In the genomic region with DNA sequence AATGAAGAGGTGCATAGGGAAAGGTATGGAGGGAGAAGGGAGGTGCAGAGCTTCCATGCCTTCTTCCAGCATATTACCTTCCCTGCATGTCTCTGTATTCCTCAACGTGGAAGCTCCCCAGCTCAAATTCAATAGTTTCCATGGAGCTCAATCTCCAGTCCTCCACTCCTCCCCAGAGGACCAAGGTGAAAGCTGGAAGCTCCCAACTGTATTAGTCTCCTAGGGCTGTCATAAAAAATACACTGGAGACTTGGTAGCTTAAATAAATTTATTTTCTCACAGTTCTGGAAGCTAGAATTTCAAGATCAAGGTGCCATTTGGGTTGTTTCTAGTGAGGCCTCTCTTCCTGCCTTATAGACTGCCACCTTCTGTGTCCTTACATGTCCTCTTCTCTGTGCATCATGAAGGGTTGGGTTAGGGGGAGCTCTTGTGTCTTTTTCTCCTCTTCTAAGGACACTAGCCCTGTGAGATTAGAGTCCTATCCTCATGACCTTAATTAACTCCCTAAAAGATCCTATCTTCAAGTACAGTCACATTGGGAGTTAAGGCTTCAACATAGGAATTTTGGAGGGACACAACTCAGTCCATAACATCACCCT, we compare ENCODE assay signal across 12 cellular contexts. TPM values are rescaled to one million over a fixed set of nuclear protein-coding genes. Genes with fewer than 3 reads are reported as not detected.
"Had no signal": no experiment of that assay in that cellular context is flagged by ENCODE, and none has a peak within 500 bp of the region (broad histone marks: within the 10 kb centered on the region; RNA-seq: fewer than 3 reads in every experiment).

No MANE protein-coding gene starts in this region.

- H3K9me3 ChIP-seq: colonic mucosa, heart right ventricle, suprapubic skin, upper lobe of right lung had no signal

- H3K27ac ChIP-seq: colonic mucosa, heart right ventricle, suprapubic skin, upper lobe of right lung, VCaP had no signal

- H3K36me3 ChIP-seq: colonic mucosa had no signal

- ATAC-seq: heart right ventricle, left ventricle myocardium superior, upper lobe of right lung had no signal

- DNase-seq: activated CD4-positive, alpha-beta T cell treated with anti-CD3 and anti-CD28 coated beads for 4 hours; activated naive CD4-positive, alpha-beta T cell treated with anti-CD3 and anti-CD28 coated beads, Interleukin-2, amount 10 ng/mL, durations not matched to agents 7 days and 5 days; colonic mucosa; heart right ventricle; left ventricle myocardium superior; stimulated activated CD4-positive, alpha-beta T cell treated with anti-CD3 and anti-CD28 coated beads, Interleukin-2, amount 100 ng/mL, for 48 hours; stimulated activated naive CD4-positive, alpha-beta T cell treated with Interleukin-2 at 50 U/mL for 16 hours; T-helper 9 cell; upper lobe of right lung had no signal

- H3K4me1 ChIP-seq: colonic mucosa, suprapubic skin, upper lobe of right lung had no signal

- H3K4me3 ChIP-seq: colonic mucosa, heart right ventricle, suprapubic skin, upper lobe of right lung had no signal

- H3K27me3 ChIP-seq: colonic mucosa, heart right ventricle, suprapubic skin, upper lobe of right lung had no signal

RNA-seq across cellular contexts. Expression of a gene that starts 32.5 kb away (rescaled TPM):
- polyA plus RNA-seq: fibroblast of lung had no signal
